ENCODE assay signal across 1 cellular context in genomic region chr1:100205103-100205502, GRCh38. TPM values are rescaled to one million over a fixed set of nuclear protein-coding genes. Genes with fewer than 3 reads are reported as not detected.
"Had no signal": no experiment of that assay in that cellular context is flagged by ENCODE, and none has a peak within 500 bp of the region (broad histone marks: within the 10 kb centered on the region; RNA-seq: fewer than 3 reads in every experiment).

No MANE protein-coding gene starts in this region.

RNA-seq across cellular contexts. Expression of gene LRRC39, which starts 27.0 kb away (rescaled TPM):
- total RNA-seq: GM23248 had no signal
